Comparison of ENCODE assay signal across 12 cellular contexts in the genomic region with DNA sequence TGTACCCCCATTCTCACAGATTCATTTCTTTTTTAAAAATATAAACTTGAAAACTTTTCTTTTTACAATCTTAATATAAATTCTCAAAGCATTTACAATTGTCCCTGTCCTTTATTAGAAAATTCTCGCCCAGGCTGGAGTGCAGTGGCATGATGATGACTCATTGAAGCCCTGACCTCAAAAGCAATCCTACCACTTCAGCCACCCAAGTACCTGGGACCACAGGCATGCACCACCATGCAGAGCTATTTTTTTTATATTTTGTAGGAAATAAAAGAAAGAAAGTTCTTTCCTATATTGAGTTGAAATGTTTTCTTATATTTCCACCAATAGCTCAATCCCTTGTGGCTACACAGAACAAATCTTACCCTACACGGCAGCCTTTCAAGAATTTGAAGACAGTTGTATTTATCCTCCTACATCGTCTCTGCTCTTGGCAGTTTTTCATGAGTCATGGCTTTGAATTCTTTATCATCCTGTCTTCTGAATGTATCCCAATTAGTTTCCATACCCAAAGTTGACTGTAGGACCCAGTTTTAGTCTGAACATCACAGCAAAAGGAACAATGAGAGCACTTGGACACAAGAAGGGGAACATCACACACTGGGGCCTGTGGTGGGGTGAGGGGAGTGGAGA. TPM values are rescaled to one million over a fixed set of nuclear protein-coding genes. Genes with fewer than 3 reads are reported as not detected.
DNase-seq lines count a peak whose midpoint lies in the region; ATAC-seq and TF ChIP-seq lines count a peak whose summit lies in the region.
"Had no signal": no experiment of that assay in that cellular context is flagged by ENCODE, and none has a peak within 500 bp of the region (broad histone marks: within the 10 kb centered on the region; RNA-seq: fewer than 3 reads in every experiment).

No MANE protein-coding gene starts in this region.

- H3K4me1 ChIP-seq in H9 (ENCODE audit: insufficient read depth, low read length) (peaks cover 2% of the 10 kb centered on the region; the same call in 1 of the 2 replicates), SK-N-SH (ENCODE audit: control insufficient read depth in 1 of 2, insufficient read depth in 2 of 2, low read depth in 1 of 2, low read length in 1 of 2) (peaks cover 9 to 31% of the 10 kb centered on the region in 2 experiments; a peak in 3 of 4 replicates), smooth muscle cell (ENCODE audit: low read depth) (peaks cover 16% of the 10 kb centered on the region)
- H3K4me1 ChIP-seq: gastrocnemius medialis had no signal

- no peak overlapping the region for H3K4me3 ChIP-seq in SK-N-SH (ENCODE audit: low read depth in 2 of 2, low read length in 1 of 2)
- no peak overlapping the region for H3K4me3 ChIP-seq in fibroblast of the aortic adventitia (ENCODE audit: low read depth, low read length)
- no peak overlapping the region for H3K4me3 ChIP-seq in smooth muscle cell
- H3K4me3 ChIP-seq: gastrocnemius medialis had no signal

- no peaks in the 10 kb centered on the region for H3K23me2 ChIP-seq in H9 (ENCODE audit: insufficient read length, low read depth, low read length, poor library complexity, severe bottlenecking)

- H3K14ac ChIP-seq in H9 (ENCODE audit: insufficient read depth, low read length), result no peak overlapping the region

- no peak for TF ChIP-seq CTCF in H9 (conservative IDR thresholded peaks at IDR 0.05)
- TF ChIP-seq CTCF in SK-N-SH (IDR thresholded peaks at IDR 0.05), result no peak
- TF ChIP-seq CTCF in fibroblast of the aortic adventitia (IDR thresholded peaks at IDR 0.05; ENCODE audit: insufficient read depth, low read length), result no peak
- TF ChIP-seq CTCF in smooth muscle cell (IDR thresholded peaks at IDR 0.05; ENCODE audit: borderline replicate concordance, insufficient read depth, poor library complexity, severe bottlenecking), result no peak

- H3K9me3 ChIP-seq in H9 (ENCODE audit: control insufficient read depth, low read depth, low read length) (no peaks in the 10 kb centered on the region), SK-N-SH (no peaks in the 10 kb centered on the region), smooth muscle cell (replicated peaks; ENCODE audit: low read depth) (no peaks in the 10 kb centered on the region)
- H3K9me3 ChIP-seq: gastrocnemius medialis had no signal

- H4K8ac ChIP-seq in H9 (replicated peaks; ENCODE audit: insufficient read length, low read depth, low read length), result no peak overlapping the region

- no peak overlapping the region for H2BK12ac ChIP-seq in H9 (ENCODE audit: insufficient read length, low read depth, low read length)

- DNase-seq in H9 (no peak), SK-N-SH (no peak), fibroblast of the aortic adventitia (ENCODE audit: low read depth) (peak; percentile 39), smooth muscle cell (lab: John Stamatoyannopoulos, UW; ENCODE audit: unreplicated experiment) (no peak), NCI-H146 treated with DMSO at 0.1 percent for 48 hours (lab: John Stamatoyannopoulos, UW; ENCODE audit: unreplicated experiment) (no peak), amygdala (lab: John Stamatoyannopoulos, UW) (no peak)
- DNase-seq: gastrocnemius medialis, naive B cell, NCI-H2029, NCI-H774, SHP77 treated with DMSO at 0.1 percent for 48 hours had no signal

- no peak for TF ChIP-seq RAD21 in SK-N-SH (IDR thresholded peaks at IDR 0.05; ENCODE audit: low read length)

- CTCF ChIA-PET in SK-N-SH (lab: Yijun Ruan, JAX), result interaction anchor here (1.0 to 1.4 kb wide), 2 partner anchors 427 to 428 kb away, joined by 3 to 5 read pairs; no protein-coding TSS in a partner anchor

- POLR2A ChIA-PET in SK-N-SH (lab: Yijun Ruan, JAX), result no interaction called here

- no peak overlapping the region for H3T11ph ChIP-seq in H9 (ENCODE audit: low read length)

- peaks cover 11% of the 10 kb centered on the region for H3F3A ChIP-seq in SK-N-SH (replicated peaks; ENCODE audit: insufficient read depth)
- H3F3A ChIP-seq in smooth muscle cell (ENCODE audit: low read depth), result no peaks in the 10 kb centered on the region

- 0 out of 4 replicates have a peak, but pooled peaks of 1 of the 2 experiments have one; percentile 10 for TF ChIP-seq EP300 in SK-N-SH (IDR thresholded peaks at IDR 0.05; ENCODE audit: borderline replicate concordance in 1 of 2, low read depth in 1 of 2, low read length in 1 of 2)

- H3K4ac ChIP-seq in H9 (ENCODE audit: low read depth, low read length), result no peak overlapping the region

- H3K4me1 Mint-ChIP-seq in H9, result peaks cover 29 to 32% of the 10 kb centered on the region in 2 experiments
- H3K4me1 Mint-ChIP-seq: naive B cell had no signal

- no peaks in the 10 kb centered on the region for H3K36me3 Mint-ChIP-seq in H9 (ENCODE audit: insufficient read depth in 1 of 3, low read depth in 3 of 3)
- H3K36me3 Mint-ChIP-seq: naive B cell had no signal

- H3K56ac ChIP-seq in H9 (ENCODE audit: insufficient read length, low read depth, low read length), result no peak overlapping the region

- H3K27me3 Mint-ChIP-seq in H9 (ENCODE audit: low read depth), result no peaks in the 10 kb centered on the region
- H3K27me3 Mint-ChIP-seq: naive B cell had no signal

- peaks cover 0 to 8% of the 10 kb centered on the region in 2 experiments for H3K36me3 ChIP-seq in SK-N-SH (replicated peaks in 1 of 2; ENCODE audit: control insufficient read depth in 1 of 2, insufficient read depth in 2 of 2, low read length in 1 of 2)
- no peaks in the 10 kb centered on the region for H3K36me3 ChIP-seq in smooth muscle cell (ENCODE audit: low read depth)
- H3K36me3 ChIP-seq: gastrocnemius medialis had no signal

- no peak overlapping the region for H3K23ac ChIP-seq in H9 (ENCODE audit: insufficient read length, low read depth, low read length)

- H3K27ac Mint-ChIP-seq in H9, result peak overlapping the region; percentile 13 to 73 (median 71); a peak in 4 of 7 replicates
- H3K27ac Mint-ChIP-seq: naive B cell had no signal

- H3K4me2 ChIP-seq in H9 (ENCODE audit: insufficient read depth, insufficient read length, low read length) (no peak overlapping the region), SK-N-SH (no peak overlapping the region), smooth muscle cell (peak overlapping the region; percentile 66)

- no peak overlapping the region for H3K27ac ChIP-seq in H9 (ENCODE audit: insufficient read length, low read depth, low read length)
- H3K27ac ChIP-seq in SK-N-SH (ENCODE audit: low read depth in 2 of 2, low read length in 1 of 2), result peak overlapping the region in 1 of 2 experiments; percentile 57; a peak in 3 of 4 replicates
- peak overlapping the region; percentile 92 for H3K27ac ChIP-seq in smooth muscle cell (ENCODE audit: low read depth)
- H3K27ac ChIP-seq: gastrocnemius medialis had no signal

- H3K18ac ChIP-seq in H9 (ENCODE audit: insufficient read length, low read depth, low read length), result no peak overlapping the region

- WGBS in H9 (ENCODE audit: extremely low coverage, insufficient read length, low lambda C conversion rate), result no CpG with 5 or more reads among the region's 3 CpGs
- WGBS in SK-N-SH (ENCODE audit: low lambda C conversion rate), result 45% methylated on average over 3 of the region's 3 CpGs
- 10% methylated on average over 3 of the region's 3 CpGs for WGBS in smooth muscle cell (ENCODE audit: low lambda C conversion rate)

- ATAC-seq in GM18867 (IDR thresholded peaks at IDR 0.05; ENCODE audit: unreplicated experiment), result no peak
- ATAC-seq: gastrocnemius medialis had no signal

- no peak overlapping the region for H4K5ac ChIP-seq in H9 (ENCODE audit: insufficient read length, low read depth, low read length)

- no peak overlapping the region for H4K91ac ChIP-seq in H9 (ENCODE audit: insufficient read length, low read depth, low read length)

- H2BK120ac ChIP-seq in H9 (ENCODE audit: low read depth, low read length, poor library complexity, severe bottlenecking), result no peak overlapping the region

- H2AFZ ChIP-seq in H9 (ENCODE audit: low read length), result no peak overlapping the region
- no peak overlapping the region; the same call in 1 of the 2 replicates for H2AFZ ChIP-seq in SK-N-SH (ENCODE audit: low read depth)
- H2AFZ ChIP-seq in smooth muscle cell (ENCODE audit: low read depth), result no peak overlapping the region

- H2BK20ac ChIP-seq in H9 (ENCODE audit: low read depth, low read length, poor library complexity, severe bottlenecking), result no peak overlapping the region

- no peaks in the 10 kb centered on the region for H3K9me2 ChIP-seq in SK-N-SH

- H3K9me3 Mint-ChIP-seq in H9, result no peaks in the 10 kb centered on the region
- H3K9me3 Mint-ChIP-seq: naive B cell had no signal

- H3K27me3 ChIP-seq in H9 (ENCODE audit: insufficient read depth, low read length) (no peaks in the 10 kb centered on the region), SK-N-SH (ENCODE audit: insufficient read depth) (no peaks in the 10 kb centered on the region), smooth muscle cell (ENCODE audit: low read depth) (no peaks in the 10 kb centered on the region)
- H3K27me3 ChIP-seq: gastrocnemius medialis had no signal

- H3K79me2 ChIP-seq in H9 (ENCODE audit: insufficient read depth, low read length), result no peaks in the 10 kb centered on the region
- H3K79me2 ChIP-seq in SK-N-SH (ENCODE audit: insufficient read depth), result peaks cover 8% of the 10 kb centered on the region; the same call in 1 of the 2 replicates
- H3K79me2 ChIP-seq in smooth muscle cell (ENCODE audit: low read depth), result no peaks in the 10 kb centered on the region

- no peak overlapping the region for H2BK5ac ChIP-seq in H9 (ENCODE audit: insufficient read length, low read length)

- H4K20me1 ChIP-seq in H9 (ENCODE audit: control insufficient read depth, insufficient read depth, insufficient read length) (no peaks in the 10 kb centered on the region), SK-N-SH (ENCODE audit: insufficient read depth) (no peaks in the 10 kb centered on the region; the same call in 1 of the 2 replicates), smooth muscle cell (ENCODE audit: low read depth) (no peaks in the 10 kb centered on the region)

- H3K4me3 Mint-ChIP-seq in H9, result no peak overlapping the region
- H3K4me3 Mint-ChIP-seq: naive B cell had no signal

- H3K79me1 ChIP-seq in H9 (ENCODE audit: insufficient read depth, low read depth, low read length, poor library complexity, severe bottlenecking), result no peaks in the 10 kb centered on the region

- H2AK5ac ChIP-seq in H9 (ENCODE audit: insufficient read length, low read length), result no peak overlapping the region

- H3K9ac ChIP-seq in H9 (ENCODE audit: extremely low read depth, insufficient read length, low read length), result no peak overlapping the region
- no peak overlapping the region for H3K9ac ChIP-seq in SK-N-SH
- H3K9ac ChIP-seq in smooth muscle cell (ENCODE audit: low read depth), result peak overlapping the region; percentile 56

- H2BK15ac ChIP-seq in H9 (ENCODE audit: low read depth, low read length), result no peak overlapping the region

TF ChIP-seq in SK-N-SH, 30 proteins besides CTCF, POLR2A, EP300 and RAD21 (continues in another document):
- TF ChIP-seq JUND (IDR thresholded peaks at IDR 0.05) (peak; percentile 12), FOSL2 (IDR thresholded peaks at IDR 0.05; ENCODE audit: borderline replicate concordance, low read depth) (peak; percentile 13; the same call in 1 of the 2 replicates), ELF1 (IDR thresholded peaks at IDR 0.05) (no peak)

RNA-seq across cellular contexts. Expression of a gene that starts 52.4 kb away (rescaled TPM):
- total RNA-seq in H9 (2021) (15.8 and 16.0 TPM in 2 replicates), fibroblast of the aortic adventitia (ENCODE audit: low replicate concordance) (5.6 and 43.3 TPM in 2 replicates), smooth muscle cell (10.2 and 12.5 TPM in 2 replicates)
- polyA plus RNA-seq in SK-N-SH (2012; rRNA removed) (12.7 and 17.0 TPM in 2 replicates), smooth muscle cell (5.2 and 5.5 TPM in 2 replicates)
- polyA plus RNA-seq in SK-N-SH (2012; cell fraction: cytosol; rRNA removed), result 19.5 and 23.3 TPM in 2 replicates
- polyA plus RNA-seq in SK-N-SH (2012; cell fraction: nucleus; rRNA removed), result 6.7 and 11.9 TPM in 2 replicates
